ENCODE assay signal across 9 cellular contexts in the genomic region with DNA sequence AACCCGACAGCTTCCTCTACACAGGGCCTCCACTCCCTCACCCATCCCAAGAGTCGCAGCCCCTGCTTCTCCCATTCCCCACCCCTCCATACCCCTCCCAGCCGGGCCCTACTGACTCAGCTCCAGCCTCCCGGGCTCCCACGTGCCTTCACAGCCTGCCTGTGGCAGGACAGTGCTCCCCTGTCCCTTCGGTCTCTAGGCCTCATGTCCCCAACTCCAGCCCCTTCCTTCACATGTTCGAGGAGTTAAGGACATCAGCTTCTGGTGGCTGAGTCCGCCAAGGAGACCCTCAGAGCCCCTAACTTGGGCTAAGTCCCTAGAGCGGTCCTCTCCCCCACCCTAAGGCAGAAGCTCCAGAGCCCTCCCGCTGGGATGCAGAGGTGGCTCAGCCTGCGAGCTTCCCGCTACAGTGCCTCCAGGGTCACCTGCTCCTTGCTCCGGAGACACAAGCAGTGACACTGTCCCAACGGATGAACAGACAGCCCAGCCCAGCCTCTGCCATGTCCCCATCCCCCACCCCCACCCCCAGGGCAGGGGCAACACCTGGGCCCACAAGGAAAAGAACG. TPM values are rescaled to one million over a fixed set of nuclear protein-coding genes. Genes with fewer than 3 reads are reported as not detected.
A peak's percentile ranks its signal among the peaks of the same experiment; 100 is the strongest.
DNase-seq lines count a peak whose midpoint lies in the region; ATAC-seq, FAIRE-seq and TF ChIP-seq lines count a peak whose summit lies in the region.
"Had no signal": no experiment of that assay in that cellular context is flagged by ENCODE, and none has a peak within 500 bp of the region (broad histone marks: within the 10 kb centered on the region; RNA-seq: fewer than 3 reads in every experiment).

No MANE protein-coding gene starts in this region.

- peak overlapping the region; percentile 51 for H2AFZ ChIP-seq in astrocyte (ENCODE audit: low read depth, low read length)

- no peak for TF ChIP-seq CTCF in astrocyte (IDR thresholded peaks at IDR 0.05; ENCODE audit: insufficient read depth, low read depth, low read length)

- no peaks in the 10 kb centered on the region for H3K27me3 Mint-ChIP-seq in astrocyte (ENCODE audit: low read depth, unreplicated experiment)

- H3K4me2 ChIP-seq in astrocyte (ENCODE audit: low read length), result peak overlapping the region; percentile 90

- no peaks in the 10 kb centered on the region for H3K36me3 ChIP-seq in astrocyte (ENCODE audit: insufficient read depth, low read length)
- no peaks in the 10 kb centered on the region for H3K36me3 ChIP-seq in thymus (ENCODE audit: control insufficient read depth, insufficient read depth)

- H3K4me3 ChIP-seq in astrocyte (ENCODE audit: insufficient read depth, low read depth, low read length) (peak overlapping the region; percentile 80), thymus (ENCODE audit: low read length) (peak overlapping the region; percentile 48)

- no peaks in the 10 kb centered on the region for H3K36me3 Mint-ChIP-seq in astrocyte (ENCODE audit: low read depth, unreplicated experiment)

- ATAC-seq in GM21367 (IDR thresholded peaks at IDR 0.05; ENCODE audit: unreplicated experiment), result no peak

- peaks cover 23% of the 10 kb centered on the region for H3K79me2 ChIP-seq in astrocyte (ENCODE audit: insufficient read depth, low read length)

- peaks cover 24% of the 10 kb centered on the region for H3K4me1 Mint-ChIP-seq in astrocyte (ENCODE audit: low read depth, unreplicated experiment)

- H3K9me3 ChIP-seq in astrocyte (ENCODE audit: insufficient read depth, low read depth, low read length) (no peaks in the 10 kb centered on the region), thymus (ENCODE audit: control insufficient read depth) (no peaks in the 10 kb centered on the region)

- no peak for FAIRE-seq in astrocyte (lab: Jason Lieb, UNC)

- DNase-seq in NCI-H82 (lab: John Stamatoyannopoulos, UW) (peak; percentile 29), NCI-H82 treated with DMSO at 0.1 percent for 48 hours (lab: John Stamatoyannopoulos, UW; ENCODE audit: unreplicated experiment) (no peak), astrocyte (ENCODE audit: low read depth) (no peak), left kidney (ENCODE audit: low read depth, low spot score) (peak; percentile 74), NCI-H1092 (lab: John Stamatoyannopoulos, UW) (no peak)
- no peak for DNase-seq in effector CD8-positive, alpha-beta T cell (lab: John Stamatoyannopoulos, UW)

- H3K27ac ChIP-seq in astrocyte (ENCODE audit: low read depth, low read length) (peak overlapping the region; percentile 28), thymus (ENCODE audit: low read depth) (no peak overlapping the region)

- peak overlapping the region; percentile 62 for H3K27ac Mint-ChIP-seq in astrocyte (ENCODE audit: unreplicated experiment)

- no peaks in the 10 kb centered on the region for H3K9me3 Mint-ChIP-seq in astrocyte (ENCODE audit: unreplicated experiment)

- H4K20me1 ChIP-seq in astrocyte (ENCODE audit: insufficient read depth, low read length), result peaks cover 42% of the 10 kb centered on the region

- H3K9ac ChIP-seq in astrocyte (ENCODE audit: low read length), result peak overlapping the region; percentile 92

- WGBS in thymus, result 27% methylated on average over 15 of the region's 15 CpGs

- H3K27me3 ChIP-seq in astrocyte (ENCODE audit: insufficient read depth, low read length) (no peaks in the 10 kb centered on the region), thymus (ENCODE audit: control insufficient read depth, insufficient read depth) (peaks cover 75% of the 10 kb centered on the region)

- peak overlapping the region; percentile 97 for H3K4me3 Mint-ChIP-seq in astrocyte (ENCODE audit: unreplicated experiment)

- H3K4me1 ChIP-seq in astrocyte (ENCODE audit: insufficient read depth, low read length) (peaks cover 57% of the 10 kb centered on the region), thymus (ENCODE audit: control insufficient read depth, insufficient read depth, low read length) (peaks cover 30% of the 10 kb centered on the region)

RNA-seq across cellular contexts. Expression of gene SMARCD3, which starts 0.8 kb away (rescaled TPM):
- 47.7 and 50.0 TPM in 2 replicates for total RNA-seq in astrocyte
- polyA plus RNA-seq in thymus, result 9.6 TPM

RNA-seq across cellular contexts. Expression of gene CHPF2, which starts 15.4 kb away (rescaled TPM):
- 84.7 and 101 TPM in 2 replicates for total RNA-seq in astrocyte
- 35.2 TPM for polyA plus RNA-seq in thymus

RNA-seq across cellular contexts. Expression of gene ABCF2, which starts 20.7 kb away (rescaled TPM):
- 53.2 and 54.3 TPM in 2 replicates for total RNA-seq in astrocyte
- polyA plus RNA-seq in thymus, result 18.9 TPM

RNA-seq across cellular contexts. Expression of gene H2BK1, which starts 37.4 kb away (rescaled TPM):
- total RNA-seq in astrocyte, result not detected in 2 replicates
- 0.25 TPM for polyA plus RNA-seq in thymus
- total RNA-seq: renal cortical epithelial cell had no signal

Comparison
In these comparisons a context has a peak if more than half of its experiments do, and no peak if none do; other contexts are left out.
1. DNase-seq: peak in NCI-H82 (single experiment) and left kidney (single experiment); none in NCI-H82 treated with DMSO at 0.1 percent for 48 hours (single experiment), astrocyte (single experiment), NCI-H1092 (single experiment) and effector CD8-positive, alpha-beta T cell (single experiment).